Comparison of ENCODE assay signal across 14 cellular contexts in genomic region chr16:50695017-50696000, GRCh38. TPM values are rescaled to one million over a fixed set of nuclear protein-coding genes. Genes with fewer than 3 reads are reported as not detected.
DNase-seq lines count a peak whose midpoint lies in the region; ATAC-seq, FAIRE-seq and TF ChIP-seq lines count a peak whose summit lies in the region.
"Had no signal": no experiment of that assay in that cellular context is flagged by ENCODE, and none has a peak within 500 bp of the region (broad histone marks: within the 10 kb centered on the region; RNA-seq: fewer than 3 reads in every experiment).

No MANE protein-coding gene starts in this region.

- H3K4me3 Mint-ChIP-seq in astrocyte (ENCODE audit: unreplicated experiment): peak overlapping the region; percentile 40

- 89 to 90% methylated on average over 9 of the region's 9 CpGs for WGBS in lung, 2 donors

- H3K27ac ChIP-seq in BLaER1 treated with 17β-estradiol and CSF1 and Interleukin-3, amounts not matched to agents 10 nM and 100 nM: peak overlapping the region in 9 of 11 experiments; percentile 74 to 90 (median 81); a peak in 14 of 22 replicates
- H3K27ac ChIP-seq in HL-60 (replicated peaks): no peak overlapping the region; the same call in 1 of the 2 replicates
- H3K27ac ChIP-seq in astrocyte (ENCODE audit: low read depth, low read length): no peak overlapping the region
- H3K27ac ChIP-seq in lung (ENCODE audit: low read depth in 1 of 2, low read length in 1 of 2): peak overlapping the region in 1 of 2 donors; percentile 17

- peak overlapping the region in 5 of 10 experiments; percentile 22 to 77 (median 69); a peak in 7 of 20 replicates for H3K4me3 ChIP-seq in BLaER1 treated with 17β-estradiol and CSF1 and Interleukin-3, amounts not matched to agents 10 nM and 100 nM
- no peak overlapping the region for H3K4me3 ChIP-seq in HL-60 (replicated peaks; ENCODE audit: insufficient read depth, low read length)
- no peak overlapping the region for H3K4me3 ChIP-seq in astrocyte (ENCODE audit: insufficient read depth, low read depth, low read length)
- H3K4me3 ChIP-seq in lung: no peak overlapping the region

- TF ChIP-seq CTCF in HL-60 (IDR thresholded peaks at IDR 0.05; ENCODE audit: insufficient read depth, low read length) (no peak), astrocyte (IDR thresholded peaks at IDR 0.05; ENCODE audit: insufficient read depth, low read depth, low read length) (no peak), lung (IDR thresholded peaks at IDR 0.05; ENCODE audit: control extremely low read depth, extremely low read depth) (no peak)

- H3K27ac Mint-ChIP-seq in astrocyte (ENCODE audit: unreplicated experiment): no peak overlapping the region

- FAIRE-seq in astrocyte (lab: Jason Lieb, UNC): no peak

- peaks cover 44 to 77% (median 73%) of the 10 kb centered on the region in 10 experiments for H3K4me1 ChIP-seq in BLaER1 treated with 17β-estradiol and CSF1 and Interleukin-3, amounts not matched to agents 10 nM and 100 nM
- H3K4me1 ChIP-seq in astrocyte (ENCODE audit: insufficient read depth, low read length) (no peaks in the 10 kb centered on the region), lung (ENCODE audit: control insufficient read depth in 2 of 2, insufficient read depth in 2 of 2, low read length in 2 of 2) (peaks cover 0 to 26% of the 10 kb centered on the region in 2 donors)

- H3K27me3 Mint-ChIP-seq in astrocyte (ENCODE audit: low read depth, unreplicated experiment): peaks cover 44% of the 10 kb centered on the region

- H3K9ac ChIP-seq in BLaER1 treated with 17β-estradiol and CSF1 and Interleukin-3, amounts not matched to agents 10 nM and 100 nM: peak overlapping the region in 6 of 11 experiments; percentile 45 to 81 (median 69); a peak in 12 of 22 replicates
- no peak overlapping the region for H3K9ac ChIP-seq in astrocyte (ENCODE audit: low read length)

- H3K36me3 ChIP-seq in BLaER1 treated with 17β-estradiol and CSF1 and Interleukin-3, amounts not matched to agents 10 nM and 100 nM: peaks cover 0 to 13% (median 0%) of the 10 kb centered on the region in 11 experiments; a peak in 8 of 22 replicates
- H3K36me3 ChIP-seq in astrocyte (ENCODE audit: insufficient read depth, low read length) (no peaks in the 10 kb centered on the region), lung (ENCODE audit: control insufficient read depth in 2 of 2, insufficient read depth in 2 of 2, low read length in 2 of 2) (no peaks in the 10 kb centered on the region)

- peak overlapping the region; percentile 87 to 98 (median 92); a peak in 20 of 22 replicates for H3K4me2 ChIP-seq in BLaER1 treated with 17β-estradiol and CSF1 and Interleukin-3, amounts not matched to agents 10 nM and 100 nM
- H3K4me2 ChIP-seq in astrocyte (ENCODE audit: low read length): no peak overlapping the region

- no peaks in the 10 kb centered on the region for H3K36me3 Mint-ChIP-seq in astrocyte (ENCODE audit: low read depth, unreplicated experiment)

- DNase-seq in HL-60 (ENCODE audit: low read depth in 1 of 2, low spot score in 1 of 2) (peak; percentile 83 to 96), astrocyte (ENCODE audit: low read depth) (no peak), lung (ENCODE audit: low spot score) (peak; percentile 58), GM03348 (ENCODE audit: low spot score) (no peak), superior temporal gyrus (ENCODE audit: extremely low spot score) (no peak), NCI-H1694 (lab: John Stamatoyannopoulos, UW) (no peak)
- DNase-seq: activated B cell treated with CpG ODN at 0.5 μM for 24 hours, GOT3, islet precursor cell, NCI-H1105 treated with DMSO at 0.1 percent for 48 hours had no signal

- H3K4me1 Mint-ChIP-seq in astrocyte (ENCODE audit: low read depth, unreplicated experiment): peaks cover 6% of the 10 kb centered on the region

- H3K9me3 Mint-ChIP-seq in astrocyte (ENCODE audit: unreplicated experiment): peaks cover 4% of the 10 kb centered on the region
- H3K9me3 Mint-ChIP-seq: activated B cell treated with CpG ODN at 0.5 μM for 24 hours had no signal

- ATAC-seq in lung (ENCODE audit: insufficient read depth, low FRiP score) (no peak), GM18867 (IDR thresholded peaks at IDR 0.05; ENCODE audit: unreplicated experiment) (no peak)

- peaks cover 0 to 9% (median 0%) of the 10 kb centered on the region in 11 experiments; a peak in 6 of 22 replicates for H3K27me3 ChIP-seq in BLaER1 treated with 17β-estradiol and CSF1 and Interleukin-3, amounts not matched to agents 10 nM and 100 nM
- H3K27me3 ChIP-seq in HL-60 (ENCODE audit: insufficient read depth, poor library complexity, severe bottlenecking): no peaks in the 10 kb centered on the region
- peaks cover 5% of the 10 kb centered on the region for H3K27me3 ChIP-seq in astrocyte (ENCODE audit: insufficient read depth, low read length)
- H3K27me3 ChIP-seq in lung (ENCODE audit: control insufficient read depth, insufficient read depth): no peaks in the 10 kb centered on the region

- no peaks in the 10 kb centered on the region for H3K9me3 ChIP-seq in BLaER1 treated with 17β-estradiol and CSF1 and Interleukin-3, amounts not matched to agents 10 nM and 100 nM (replicated peaks in 1 of 11)
- H3K9me3 ChIP-seq in astrocyte (ENCODE audit: insufficient read depth, low read depth, low read length): no peaks in the 10 kb centered on the region
- no peaks in the 10 kb centered on the region for H3K9me3 ChIP-seq in lung (ENCODE audit: control insufficient read depth in 2 of 2, insufficient read depth in 1 of 2, low read length in 1 of 2)
- H3K9me3 ChIP-seq: Caco-2 had no signal

- no peaks in the 10 kb centered on the region for H4K20me1 ChIP-seq in BLaER1 treated with 17β-estradiol and CSF1 and Interleukin-3, amounts not matched to agents 10 nM and 100 nM
- no peaks in the 10 kb centered on the region for H4K20me1 ChIP-seq in astrocyte (ENCODE audit: insufficient read depth, low read length)

- no peaks in the 10 kb centered on the region for H3K79me2 ChIP-seq in astrocyte (ENCODE audit: insufficient read depth, low read length)

- no peak overlapping the region for H2AFZ ChIP-seq in astrocyte (ENCODE audit: low read depth, low read length)

RNA-seq across cellular contexts. Expression of gene NOD2, which starts 1.9 kb away (rescaled TPM):
- total RNA-seq in astrocyte (not detected in 2 replicates), lung (10 to 100 TPM in 1 of 2 donors, 1 to 10 TPM in 1; 4.3 to 14.1 TPM)
- 1 to 10 TPM; 2.1 to 7.5 TPM for polyA plus RNA-seq in lung
- total RNA-seq: OCI-LY7 had no signal

RNA-seq across cellular contexts. Expression of gene SNX20, which starts 14.2 kb away (rescaled TPM):
- total RNA-seq in astrocyte (not detected in 2 replicates), lung (10 to 100 TPM in 1 of 2 donors, 1 to 10 TPM in 1; 3.1 to 14.8 TPM)
- 10 to 100 TPM in 1 of 2 donors, 1 to 10 TPM in 1; 4.1 to 14.9 TPM for polyA plus RNA-seq in lung
- total RNA-seq: Caco-2 had no signal

RNA-seq across cellular contexts. Expression of gene CYLD, which starts 46.6 kb away (rescaled TPM):
- total RNA-seq in astrocyte: 34.2 and 36.1 TPM in 2 replicates
- total RNA-seq in lung: 10 to 100 TPM; 33.4 to 90.5 TPM
- polyA plus RNA-seq in lung: 10 to 100 TPM; 15.3 to 18.6 TPM

Comparison
In these comparisons a context has a peak if more than half of its experiments do, and no peak if none do; other contexts are left out.
1. H3K27ac ChIP-seq: peak in BLaER1 treated with 17β-estradiol and CSF1 and Interleukin-3, amounts not matched to agents 10 nM and 100 nM (9 of 11); none in HL-60 (single experiment) and astrocyte (single experiment).
2. DNase-seq: peak in HL-60 (2 of 2) and lung (single experiment); none in astrocyte (single experiment), GM03348 (single experiment), superior temporal gyrus (single experiment) and NCI-H1694 (single experiment).